Comparison of ENCODE assay signal across 1 cellular context in the genomic region with DNA sequence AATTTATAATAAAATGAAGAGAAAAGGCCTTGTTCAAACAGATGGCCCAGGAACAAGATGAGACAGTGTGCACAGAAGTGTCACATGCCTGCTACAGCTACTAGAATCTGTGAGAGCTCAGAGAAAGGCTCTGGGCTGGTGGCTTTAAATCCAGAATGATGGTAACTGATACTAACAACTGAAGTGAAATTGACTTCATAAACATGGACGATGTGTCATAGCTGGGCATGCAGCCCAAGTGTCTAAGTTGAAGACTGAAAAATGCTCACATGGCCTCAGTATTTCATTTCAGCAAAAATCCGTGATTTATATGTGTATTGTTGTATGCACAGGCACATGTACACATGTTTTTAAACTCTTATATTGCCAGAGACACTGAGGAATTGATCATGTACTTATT.
A peak's percentile ranks its signal among the peaks of the same experiment; 100 is the strongest.
TF ChIP-seq lines count a peak whose summit lies in the region.

No MANE protein-coding gene starts in this region.

TF ChIP-seq in HCT116, 20 proteins besides CTCF, POLR2A, EP300 and RAD21 (continued from another document):
- TF ChIP-seq, protein P1, sequence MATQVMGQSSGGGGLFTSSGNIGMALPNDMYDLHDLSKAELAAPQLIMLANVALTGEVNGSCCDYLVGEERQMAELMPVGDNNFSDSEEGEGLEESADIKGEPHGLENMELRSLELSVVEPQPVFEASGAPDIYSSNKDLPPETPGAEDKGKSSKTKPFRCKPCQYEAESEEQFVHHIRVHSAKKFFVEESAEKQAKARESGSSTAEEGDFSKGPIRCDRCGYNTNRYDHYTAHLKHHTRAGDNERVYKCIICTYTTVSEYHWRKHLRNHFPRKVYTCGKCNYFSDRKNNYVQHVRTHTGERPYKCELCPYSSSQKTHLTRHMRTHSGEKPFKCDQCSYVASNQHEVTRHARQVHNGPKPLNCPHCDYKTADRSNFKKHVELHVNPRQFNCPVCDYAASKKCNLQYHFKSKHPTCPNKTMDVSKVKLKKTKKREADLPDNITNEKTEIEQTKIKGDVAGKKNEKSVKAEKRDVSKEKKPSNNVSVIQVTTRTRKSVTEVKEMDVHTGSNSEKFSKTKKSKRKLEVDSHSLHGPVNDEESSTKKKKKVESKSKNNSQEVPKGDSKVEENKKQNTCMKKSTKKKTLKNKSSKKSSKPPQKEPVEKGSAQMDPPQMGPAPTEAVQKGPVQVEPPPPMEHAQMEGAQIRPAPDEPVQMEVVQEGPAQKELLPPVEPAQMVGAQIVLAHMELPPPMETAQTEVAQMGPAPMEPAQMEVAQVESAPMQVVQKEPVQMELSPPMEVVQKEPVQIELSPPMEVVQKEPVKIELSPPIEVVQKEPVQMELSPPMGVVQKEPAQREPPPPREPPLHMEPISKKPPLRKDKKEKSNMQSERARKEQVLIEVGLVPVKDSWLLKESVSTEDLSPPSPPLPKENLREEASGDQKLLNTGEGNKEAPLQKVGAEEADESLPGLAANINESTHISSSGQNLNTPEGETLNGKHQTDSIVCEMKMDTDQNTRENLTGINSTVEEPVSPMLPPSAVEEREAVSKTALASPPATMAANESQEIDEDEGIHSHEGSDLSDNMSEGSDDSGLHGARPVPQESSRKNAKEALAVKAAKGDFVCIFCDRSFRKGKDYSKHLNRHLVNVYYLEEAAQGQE (IDR thresholded peaks at IDR 0.05; ENCODE audit: low read depth), result no peak
- TF ChIP-seq YY1 (IDR thresholded peaks at IDR 0.05; ENCODE audit: extremely low read depth, insufficient replicate concordance, low read depth, low read length), result no peak
- TF ChIP-seq CEBPB (IDR thresholded peaks at IDR 0.05; ENCODE audit: low read depth), result peak; percentile 42; the same call in 1 of the 2 replicates
- peak; percentile 52; the same call in 1 of the 2 replicates for TF ChIP-seq FOSL1 (IDR thresholded peaks at IDR 0.05; ENCODE audit: low read depth)
- no peak for TF ChIP-seq ELF1 (IDR thresholded peaks at IDR 0.05; ENCODE audit: borderline replicate concordance, low read depth)
- TF ChIP-seq EGR1 (IDR thresholded peaks at IDR 0.05; ENCODE audit: low read depth), result no peak
- no peak; the same call in 1 of the 2 replicates for TF ChIP-seq CBX3 (IDR thresholded peaks at IDR 0.05; ENCODE audit: low read depth)
- TF ChIP-seq ZNF274 (IDR thresholded peaks at IDR 0.05; ENCODE audit: low read depth, low read length), result no peak
- no peak for TF ChIP-seq SIN3A (IDR thresholded peaks at IDR 0.05; ENCODE audit: low read depth)
